ENCODE assay signal across 8 cellular contexts in the genomic region with DNA sequence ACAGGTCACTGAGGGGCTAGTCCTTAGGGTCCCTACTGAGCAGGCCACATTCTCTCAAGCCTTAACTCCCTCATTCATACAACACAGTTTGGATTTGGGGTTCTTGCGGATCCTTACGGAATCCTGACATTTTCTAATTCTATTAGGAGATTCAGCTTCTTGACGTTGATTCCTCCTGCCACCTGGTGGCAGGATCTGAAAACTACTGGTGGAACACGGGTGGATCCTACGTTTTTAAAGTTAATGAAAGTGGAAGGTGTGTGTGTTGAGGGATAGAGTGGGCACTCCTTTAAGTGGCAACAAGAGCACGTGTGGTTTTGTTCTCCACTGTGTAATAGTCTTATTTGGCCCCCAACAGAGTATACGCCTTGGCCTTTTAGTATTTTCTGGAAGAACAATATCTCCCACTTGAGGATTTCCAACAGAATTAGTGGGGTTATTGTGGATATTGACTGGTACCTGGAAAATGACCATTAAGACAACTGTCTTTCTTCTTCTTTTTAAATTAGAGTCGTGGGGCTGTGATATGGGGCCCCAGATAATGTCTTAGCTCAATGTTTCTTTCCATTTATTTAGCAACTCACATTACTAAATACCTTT. TPM values are rescaled to one million over a fixed set of nuclear protein-coding genes. Genes with fewer than 3 reads are reported as not detected.
DNase-seq lines count a peak whose midpoint lies in the region; ATAC-seq and TF ChIP-seq lines count a peak whose summit lies in the region.

No MANE protein-coding gene starts in this region.

- POLR2A ChIA-PET in activated naive CD8-positive, alpha-beta T cell treated with anti-CD3 and anti-CD28 coated beads, Interleukin-2, amount 10 ng/mL, durations not matched to agents 7 days and 5 days (lab: Charles Lee) = interaction anchor here (1.4 to 1.6 kb wide), 2 partner anchors 335 to 378 kb away, joined by 3 read pairs; a partner anchor contains a TSS

- H3K27ac Mint-ChIP-seq in activated naive CD8-positive, alpha-beta T cell treated with anti-CD3 and anti-CD28 coated beads, Interleukin-2, amount 10 ng/mL, durations not matched to agents 7 days and 5 days = no peak overlapping the region

- peaks cover 8% of the 10 kb centered on the region for H3K4me1 Mint-ChIP-seq in activated naive CD8-positive, alpha-beta T cell treated with anti-CD3 and anti-CD28 coated beads, Interleukin-2, amount 10 ng/mL, durations not matched to agents 7 days and 5 days

- peaks cover 0 to 7% (median 0%) of the 10 kb centered on the region in 12 donors for H3K4me1 ChIP-seq in heart left ventricle

- no peak overlapping the region for H3K4me3 Mint-ChIP-seq in activated naive CD8-positive, alpha-beta T cell treated with anti-CD3 and anti-CD28 coated beads, Interleukin-2, amount 10 ng/mL, durations not matched to agents 7 days and 5 days

- peak; percentile 67 to 85 (median 76) for TF ChIP-seq CTCF in heart left ventricle (IDR thresholded peaks at IDR 0.05)
- TF ChIP-seq CTCF in retinal pigment epithelial cell (conservative IDR thresholded peaks at IDR 0.05; ENCODE audit: low read depth, low read length) = peak; percentile 75

- H3K27me3 Mint-ChIP-seq in activated naive CD8-positive, alpha-beta T cell treated with anti-CD3 and anti-CD28 coated beads, Interleukin-2, amount 10 ng/mL, durations not matched to agents 7 days and 5 days = no peaks in the 10 kb centered on the region

- intact Hi-C loops in Right ventricle myocardium inferior (cut with DNase I) = loop anchor here (2.0 kb wide), 1 partner anchor 379 kb away; no protein-coding TSS in a partner anchor
- intact Hi-C loops in cardiac septum (cut with DNase I) = loop anchor here (2.0 to 5.0 kb wide), 2 partner anchors 53 to 377 kb away; no protein-coding TSS in a partner anchor
- intact Hi-C loops in heart left ventricle (cut with DNase I) = loop anchor here in 9 of 10 donors (1.0 to 10.0 kb wide), 6 partner anchors 53 to 481 kb away; no protein-coding TSS in a partner anchor

- DNase-seq in Right ventricle myocardium inferior (ENCODE audit: missing footprints) (no peak), cardiac septum (ENCODE audit: low spot score) (no peak), KBM-7 (peak; percentile 55), SK-N-DZ (ENCODE audit: low spot score) (peak; percentile 41), heart left ventricle (peak in 4 of 5 donors; percentile 34 to 48 (median 38)), retinal pigment epithelial cell (ENCODE audit: low read depth) (no peak)
- DNase-seq in activated naive CD8-positive, alpha-beta T cell treated with anti-CD3 and anti-CD28 coated beads, Interleukin-2, amount 10 ng/mL, durations not matched to agents 7 days and 5 days = peak; percentile 48

- H3K36me3 Mint-ChIP-seq in activated naive CD8-positive, alpha-beta T cell treated with anti-CD3 and anti-CD28 coated beads, Interleukin-2, amount 10 ng/mL, durations not matched to agents 7 days and 5 days = no peaks in the 10 kb centered on the region

- 10 to 13% (median 12%) methylated on average over 8 of the region's 8 CpGs for WGBS in heart left ventricle, 4 donors

- H3K9me3 Mint-ChIP-seq in activated naive CD8-positive, alpha-beta T cell treated with anti-CD3 and anti-CD28 coated beads, Interleukin-2, amount 10 ng/mL, durations not matched to agents 7 days and 5 days = no peaks in the 10 kb centered on the region

- in situ Hi-C loops in KBM-7 (cut with MboI; ENCODE audit: low pct_unique_long_range_greater_than_20kb, low sequenced_read_pairs) = no loop called here

- no peak overlapping the region for H3K27ac ChIP-seq in heart left ventricle

- no peaks in the 10 kb centered on the region for H3K36me3 ChIP-seq in heart left ventricle

- ATAC-seq in Right ventricle myocardium inferior (peak; percentile 26), heart left ventricle (peak; percentile 30 to 66 (median 57)), HG03108 (IDR thresholded peaks at IDR 0.05; ENCODE audit: unreplicated experiment) (no peak)
- ATAC-seq in activated naive CD8-positive, alpha-beta T cell treated with anti-CD3 and anti-CD28 coated beads, Interleukin-2, amount 10 ng/mL, durations not matched to agents 7 days and 5 days (ENCODE audit: low read depth) = peak; percentile 50

- H3K27me3 ChIP-seq in heart left ventricle = no peaks in the 10 kb centered on the region

- no peaks in the 10 kb centered on the region for H3K9me3 ChIP-seq in heart left ventricle

- H3K4me3 ChIP-seq in heart left ventricle (no peak overlapping the region), retinal pigment epithelial cell (ENCODE audit: low read length) (no peak overlapping the region)

- TF ChIP-seq POLR2A in heart left ventricle (IDR thresholded peaks at IDR 0.05) = no peak

RNA-seq across cellular contexts. Expression of a gene that starts 25.2 kb away (rescaled TPM):
- total RNA-seq in Right ventricle myocardium inferior (1.0 TPM), cardiac septum (0.11 TPM), heart left ventricle (1 to 10 TPM in 1 of 9 donors, under 1 TPM in 7, not detected in 1; 0.10 to 5.7 (median 0.22) TPM)
- polyA plus RNA-seq in SK-N-DZ (2014; cell fraction: cytosol; rRNA removed) = not detected in 2 replicates
- polyA plus RNA-seq in SK-N-DZ (2014; cell fraction: nucleus; rRNA removed) = not detected in 2 replicates
- total RNA-seq in activated naive CD8-positive, alpha-beta T cell treated with anti-CD3 and anti-CD28 coated beads, Interleukin-2, amount 10 ng/mL, durations not matched to agents 7 days and 5 days = under 1 TPM; 0.06 to 0.11 TPM
- polyA plus RNA-seq in heart left ventricle = under 1 TPM; 0.04 TPM

Comparison
In these comparisons a context has a peak if more than half of its experiments do, and no peak if none do; other contexts are left out.
1. DNase-seq: peak in KBM-7 (single experiment), SK-N-DZ (single experiment), activated naive CD8-positive, alpha-beta T cell treated with anti-CD3 and anti-CD28 coated beads, Interleukin-2, amount 10 ng/mL, durations not matched to agents 7 days and 5 days (single experiment) and heart left ventricle (4 of 5); none in Right ventricle myocardium inferior (single experiment), cardiac septum (single experiment) and retinal pigment epithelial cell (single experiment).